Comparison of ENCODE assay signal across 21 cellular contexts in genomic region chr7:158329014-158329610, GRCh38.
"Had no signal": no experiment of that assay in that cellular context is flagged by ENCODE, and none has a peak within 500 bp of the region (broad histone marks: within the 10 kb centered on the region; RNA-seq: fewer than 3 reads in every experiment).

No MANE protein-coding gene starts in this region.

- H3K36me3 ChIP-seq: colonic mucosa, gastrocnemius medialis, left ventricle myocardium inferior, ovary, sigmoid colon, thyroid gland had no signal

- H3K27me3 Mint-ChIP-seq: activated B cell treated with CpG ODN at 0.5 μM for 24 hours; activated CD4-positive, alpha-beta memory T cell treated with anti-CD3 and anti-CD28 coated beads for 36 hours; activated CD8-positive, alpha-beta memory T cell treated with anti-CD3 and anti-CD28 coated beads, Interleukin-2, amount 10 ng/mL, durations not matched to agents 7 days and 5 days; activated naive CD8-positive, alpha-beta T cell treated with anti-CD3 and anti-CD28 coated beads, Interleukin-2, amount 10 ng/mL, durations not matched to agents 7 days and 5 days; activated T-helper 17 cell treated with anti-CD3 and anti-CD28 coated beads, Interleukin-2, amount 50 U/mL, for 72 hours; stimulated activated naive B cell treated with anti-CD40 and anti-IgM and Interleukin-4, amounts not matched to agents 10 μg/mL and 1 μg/mL and 100 μg/mL, for 72 hours had no signal

- H3K27ac Mint-ChIP-seq: activated B cell treated with CpG ODN at 0.5 μM for 24 hours; activated CD4-positive, alpha-beta memory T cell treated with anti-CD3 and anti-CD28 coated beads for 36 hours; activated CD8-positive, alpha-beta memory T cell treated with anti-CD3 and anti-CD28 coated beads, Interleukin-2, amount 10 ng/mL, durations not matched to agents 7 days and 5 days; activated naive CD8-positive, alpha-beta T cell treated with anti-CD3 and anti-CD28 coated beads, Interleukin-2, amount 10 ng/mL, durations not matched to agents 7 days and 5 days; activated T-helper 17 cell treated with anti-CD3 and anti-CD28 coated beads, Interleukin-2, amount 50 U/mL, for 72 hours; stimulated activated naive B cell treated with anti-CD40 and anti-IgM and Interleukin-4, amounts not matched to agents 10 μg/mL and 1 μg/mL and 100 μg/mL, for 72 hours had no signal

- H3K4me3 ChIP-seq: colonic mucosa, gastrocnemius medialis, left ventricle myocardium inferior, ovary, sigmoid colon, thyroid gland had no signal

- H3K4me3 Mint-ChIP-seq: activated B cell treated with CpG ODN at 0.5 μM for 24 hours; activated CD4-positive, alpha-beta memory T cell treated with anti-CD3 and anti-CD28 coated beads for 36 hours; activated CD8-positive, alpha-beta memory T cell treated with anti-CD3 and anti-CD28 coated beads, Interleukin-2, amount 10 ng/mL, durations not matched to agents 7 days and 5 days; activated naive CD8-positive, alpha-beta T cell treated with anti-CD3 and anti-CD28 coated beads, Interleukin-2, amount 10 ng/mL, durations not matched to agents 7 days and 5 days; activated T-helper 17 cell treated with anti-CD3 and anti-CD28 coated beads, Interleukin-2, amount 50 U/mL, for 72 hours; brain; neural crest cell; stimulated activated naive B cell treated with anti-CD40 and anti-IgM and Interleukin-4, amounts not matched to agents 10 μg/mL and 1 μg/mL and 100 μg/mL, for 72 hours had no signal

- H3K4me1 ChIP-seq: colonic mucosa, gastrocnemius medialis, left ventricle myocardium inferior, sigmoid colon, thyroid gland had no signal

- DNase-seq: activated B cell treated with CpG ODN at 0.5 μM for 24 hours; activated CD4-positive, alpha-beta memory T cell treated with anti-CD3 and anti-CD28 coated beads for 36 hours; activated CD4-positive, alpha-beta T cell treated with anti-CD3 and anti-CD28 coated beads for 4 hours; activated CD8-positive, alpha-beta memory T cell treated with anti-CD3 and anti-CD28 coated beads, Interleukin-2, amount 10 ng/mL, durations not matched to agents 7 days and 5 days; activated naive CD4-positive, alpha-beta T cell; activated naive CD8-positive, alpha-beta T cell treated with anti-CD3 and anti-CD28 coated beads, Interleukin-2, amount 10 ng/mL, durations not matched to agents 7 days and 5 days; activated T-cell treated with anti-CD3 and anti-CD28 coated beads, Interleukin-2, amount 50 U/mL, for 1 hour; amygdala; central memory CD4-positive, alpha-beta T cell; colonic mucosa; gastrocnemius medialis; left ventricle myocardium inferior; mammary epithelial cell; sigmoid colon; stimulated activated naive B cell treated with anti-CD40 and anti-IgM and Interleukin-4, amounts not matched to agents 10 μg/mL and 1 μg/mL and 100 μg/mL, for 72 hours; thyroid gland had no signal

- H3K36me3 Mint-ChIP-seq: activated CD4-positive, alpha-beta memory T cell treated with anti-CD3 and anti-CD28 coated beads for 36 hours; brain had no signal

- H3K27me3 ChIP-seq: colonic mucosa, gastrocnemius medialis, ovary, thyroid gland had no signal

- ATAC-seq: activated CD8-positive, alpha-beta memory T cell treated with anti-CD3 and anti-CD28 coated beads, Interleukin-2, amount 10 ng/mL, durations not matched to agents 7 days and 5 days; activated T-helper 17 cell treated with anti-CD3 and anti-CD28 coated beads, Interleukin-2, amount 50 U/mL, for 72 hours; esophagus mucosa; gastrocnemius medialis; stimulated activated naive B cell treated with anti-CD40 and anti-IgM and Interleukin-4, amounts not matched to agents 10 μg/mL and 1 μg/mL and 100 μg/mL, for 72 hours had no signal

- H3K9me3 ChIP-seq: colonic mucosa, gastrocnemius medialis, left ventricle myocardium inferior, ovary, thyroid gland had no signal

- H3K27ac ChIP-seq: colonic mucosa, gastrocnemius medialis, left ventricle myocardium inferior, ovary, sigmoid colon, thyroid gland had no signal

- H3K4me1 Mint-ChIP-seq: activated B cell treated with CpG ODN at 0.5 μM for 24 hours; activated CD8-positive, alpha-beta memory T cell treated with anti-CD3 and anti-CD28 coated beads, Interleukin-2, amount 10 ng/mL, durations not matched to agents 7 days and 5 days; activated naive CD8-positive, alpha-beta T cell treated with anti-CD3 and anti-CD28 coated beads, Interleukin-2, amount 10 ng/mL, durations not matched to agents 7 days and 5 days; stimulated activated naive B cell treated with anti-CD40 and anti-IgM and Interleukin-4, amounts not matched to agents 10 μg/mL and 1 μg/mL and 100 μg/mL, for 72 hours had no signal
